In the genomic region with DNA sequence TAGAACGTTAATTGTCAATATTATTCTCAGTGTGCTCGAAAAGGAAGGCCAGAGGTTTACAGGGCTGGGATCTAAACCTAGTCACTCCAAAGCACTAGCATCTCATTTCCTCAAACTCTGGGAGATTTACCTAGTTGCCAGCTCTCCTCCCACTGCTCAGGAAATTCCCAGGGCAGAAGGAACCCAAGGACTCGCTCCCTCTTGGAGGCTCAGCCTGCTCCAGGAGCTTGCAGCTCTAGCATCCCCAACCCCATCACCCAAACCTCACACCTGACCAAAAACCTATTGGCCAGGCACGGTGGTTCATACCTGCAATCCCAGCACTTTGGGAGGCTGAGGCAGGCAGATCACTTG, we compare ENCODE assay signal across 15 cellular contexts. TPM values are rescaled to one million over a fixed set of nuclear protein-coding genes. Genes with fewer than 3 reads are reported as not detected.
A peak's percentile ranks its signal among the peaks of the same experiment; 100 is the strongest.
DNase-seq lines count a peak whose midpoint lies in the region; ATAC-seq and TF ChIP-seq lines count a peak whose summit lies in the region.
"Had no signal": no experiment of that assay in that cellular context is flagged by ENCODE, and none has a peak within 500 bp of the region (broad histone marks: within the 10 kb centered on the region; RNA-seq: fewer than 3 reads in every experiment).

No MANE protein-coding gene starts in this region.

- no peaks in the 10 kb centered on the region for H3K36me3 ChIP-seq in left lung
- H3K36me3 ChIP-seq in stomach: no peaks in the 10 kb centered on the region
- H3K36me3 ChIP-seq: gastrocnemius medialis had no signal

- DNase-seq in activated naive CD4-positive, alpha-beta T cell treated with anti-CD3 and anti-CD28 coated beads, Interleukin-2, amount 10 ng/mL, durations not matched to agents 7 days and 5 days: no peak
- DNase-seq in T-helper 17 cell (no peak), left lung (no peak), stomach (no peak)
- DNase-seq in stimulated activated CD4-positive, alpha-beta T cell treated with anti-CD3 and anti-CD28 coated beads, Interleukin-1b, Interleukin-23, amount 100 ng/mL, for 48 hours: no peak
- DNase-seq: activated CD4-positive, alpha-beta T cell treated with anti-CD3 and anti-CD28 coated beads for 4 hours; gastrocnemius medialis; NCI-H1436; NCI-H510A had no signal

- H3K27ac Mint-ChIP-seq in activated naive CD4-positive, alpha-beta T cell treated with anti-CD3 and anti-CD28 coated beads, Interleukin-2, amount 50 U/mL, for 24 hours: peak overlapping the region; percentile 60
- no peak overlapping the region for H3K27ac Mint-ChIP-seq in activated naive CD4-positive, alpha-beta T cell treated with anti-CD3 and anti-CD28 coated beads, Interleukin-2, amount 10 ng/mL, durations not matched to agents 7 days and 5 days
- H3K27ac Mint-ChIP-seq in T-helper 17 cell: peak overlapping the region; percentile 94
- H3K27ac Mint-ChIP-seq: activated T-helper 2 cell treated with anti-CD3 and anti-CD28 coated beads, Interferon-gamma antibody, Interleukin-2, Interleukin-4, amounts not matched to agents 10 μg/mL and 5 μg/mL and 100 μg/mL, durations not matched to agents 14 hours and 24 hours and 36 hours; natural killer cell treated with Interleukin-12 subunit alpha and Interleukin-12 subunit beta and Interleukin-15 and Interleukin-18, amount 100 ng/mL, for 72 hours had no signal

- H3K9me3 ChIP-seq in T-helper 17 cell (ENCODE audit: control insufficient read depth, low read length, poor library complexity, severe bottlenecking): no peaks in the 10 kb centered on the region
- H3K9me3 ChIP-seq in left lung: no peaks in the 10 kb centered on the region
- no peaks in the 10 kb centered on the region for H3K9me3 ChIP-seq in stomach
- H3K9me3 ChIP-seq: gastrocnemius medialis had no signal

- peaks cover 11% of the 10 kb centered on the region for H3K36me3 Mint-ChIP-seq in activated naive CD4-positive, alpha-beta T cell treated with anti-CD3 and anti-CD28 coated beads, Interleukin-2, amount 50 U/mL, for 24 hours
- H3K36me3 Mint-ChIP-seq in activated naive CD4-positive, alpha-beta T cell treated with anti-CD3 and anti-CD28 coated beads, Interleukin-2, amount 10 ng/mL, durations not matched to agents 7 days and 5 days: peaks cover 58% of the 10 kb centered on the region
- H3K36me3 Mint-ChIP-seq in T-helper 17 cell (ENCODE audit: low read depth): peaks cover 4% of the 10 kb centered on the region
- H3K36me3 Mint-ChIP-seq: natural killer cell treated with Interleukin-12 subunit alpha and Interleukin-12 subunit beta and Interleukin-15 and Interleukin-18, amount 100 ng/mL, for 72 hours had no signal

- H3K4me3 ChIP-seq in left lung (no peak overlapping the region), stomach (no peak overlapping the region)
- H3K4me3 ChIP-seq: gastrocnemius medialis had no signal

- CTCF ChIA-PET in activated naive CD4-positive, alpha-beta T cell treated with anti-CD3 and anti-CD28 coated beads, Interleukin-2, amount 10 ng/mL, durations not matched to agents 7 days and 5 days (lab: Charles Lee): interaction anchor here (1.0 kb wide), 1 partner anchor 85 kb away, joined by 3 read pairs; no protein-coding TSS in a partner anchor

- peaks cover 5 to 12% of the 10 kb centered on the region in 2 donors for H3K4me1 ChIP-seq in left lung
- peaks cover 8 to 60% (median 33%) of the 10 kb centered on the region in 4 donors for H3K4me1 ChIP-seq in stomach

- intact Hi-C loops in left lung (cut with DNase I): no loop called here
- intact Hi-C loops in stomach (cut with DNase I; ENCODE audit: low total_unique reads): no loop called here

- no peak for ATAC-seq in T-helper 17 cell
- peak; percentile 78 for ATAC-seq in left lung
- ATAC-seq in HG02571 (IDR thresholded peaks at IDR 0.05; ENCODE audit: unreplicated experiment): no peak
- no peak for ATAC-seq in HG03135 (IDR thresholded peaks at IDR 0.05; ENCODE audit: unreplicated experiment)
- ATAC-seq: gastrocnemius medialis; natural killer cell treated with Interleukin-12 subunit alpha and Interleukin-12 subunit beta and Interleukin-15 and Interleukin-18, amount 100 ng/mL, for 72 hours; PC-3 had no signal

- no peak for TF ChIP-seq EP300 in stomach (IDR thresholded peaks at IDR 0.05)

- no peak for TF ChIP-seq CTCF in left lung (IDR thresholded peaks at IDR 0.05)
- no peak for TF ChIP-seq CTCF in stomach (IDR thresholded peaks at IDR 0.05)

- peaks cover 78% of the 10 kb centered on the region for H3K4me1 Mint-ChIP-seq in activated naive CD4-positive, alpha-beta T cell treated with anti-CD3 and anti-CD28 coated beads, Interleukin-2, amount 50 U/mL, for 24 hours
- H3K4me1 Mint-ChIP-seq in activated naive CD4-positive, alpha-beta T cell treated with anti-CD3 and anti-CD28 coated beads, Interleukin-2, amount 10 ng/mL, durations not matched to agents 7 days and 5 days: peaks cover 79% of the 10 kb centered on the region
- H3K4me1 Mint-ChIP-seq in T-helper 17 cell: peaks cover 41% of the 10 kb centered on the region

- H3K27me3 Mint-ChIP-seq in activated naive CD4-positive, alpha-beta T cell treated with anti-CD3 and anti-CD28 coated beads, Interleukin-2, amount 50 U/mL, for 24 hours: no peaks in the 10 kb centered on the region
- no peaks in the 10 kb centered on the region for H3K27me3 Mint-ChIP-seq in activated naive CD4-positive, alpha-beta T cell treated with anti-CD3 and anti-CD28 coated beads, Interleukin-2, amount 10 ng/mL, durations not matched to agents 7 days and 5 days
- H3K27me3 Mint-ChIP-seq in T-helper 17 cell: no peaks in the 10 kb centered on the region
- H3K27me3 Mint-ChIP-seq: natural killer cell treated with Interleukin-12 subunit alpha and Interleukin-12 subunit beta and Interleukin-15 and Interleukin-18, amount 100 ng/mL, for 72 hours had no signal

- WGBS in stomach, 5 donors: 24 to 39% (median 35%) methylated on average over 4 of the region's 4 CpGs

- H3K27ac ChIP-seq in left lung (peak overlapping the region in 1 of 2 donors; percentile 39), stomach (peak overlapping the region; percentile 11 to 85 (median 79))
- H3K27ac ChIP-seq: gastrocnemius medialis had no signal

- no peak for TF ChIP-seq POLR2A in stomach (IDR thresholded peaks at IDR 0.05)

- no peaks in the 10 kb centered on the region for H3K9me3 Mint-ChIP-seq in activated naive CD4-positive, alpha-beta T cell treated with anti-CD3 and anti-CD28 coated beads, Interleukin-2, amount 50 U/mL, for 24 hours
- H3K9me3 Mint-ChIP-seq in activated naive CD4-positive, alpha-beta T cell treated with anti-CD3 and anti-CD28 coated beads, Interleukin-2, amount 10 ng/mL, durations not matched to agents 7 days and 5 days: no peaks in the 10 kb centered on the region
- H3K9me3 Mint-ChIP-seq: natural killer cell treated with Interleukin-12 subunit alpha and Interleukin-12 subunit beta and Interleukin-15 and Interleukin-18, amount 100 ng/mL, for 72 hours had no signal

- H3K27me3 ChIP-seq in left lung (no peaks in the 10 kb centered on the region), stomach (no peaks in the 10 kb centered on the region)
- H3K27me3 ChIP-seq: gastrocnemius medialis had no signal

- H3K4me3 Mint-ChIP-seq in activated naive CD4-positive, alpha-beta T cell treated with anti-CD3 and anti-CD28 coated beads, Interleukin-2, amount 50 U/mL, for 24 hours: peak overlapping the region; percentile 61
- no peak overlapping the region for H3K4me3 Mint-ChIP-seq in activated naive CD4-positive, alpha-beta T cell treated with anti-CD3 and anti-CD28 coated beads, Interleukin-2, amount 10 ng/mL, durations not matched to agents 7 days and 5 days
- peak overlapping the region; percentile 69 for H3K4me3 Mint-ChIP-seq in T-helper 17 cell
- H3K4me3 Mint-ChIP-seq: natural killer cell treated with Interleukin-12 subunit alpha and Interleukin-12 subunit beta and Interleukin-15 and Interleukin-18, amount 100 ng/mL, for 72 hours had no signal

RNA-seq across cellular contexts. Expression of gene SERINC5, which starts 26.0 kb away (rescaled TPM):
- total RNA-seq in T-helper 17 cell: 100 to 1,000 TPM; 118 to 119 TPM
- 10 to 100 TPM; 57.0 to 80.7 TPM for total RNA-seq in left lung
- 10 to 100 TPM; 16.9 to 71.4 (median 34.3) TPM for total RNA-seq in stomach
- polyA plus RNA-seq in stomach: 1 to 10 TPM; 2.4 to 5.0 (median 3.3) TPM
